ENCODE assay signal across 20 cellular contexts in genomic region chr5:78417026-78417425, GRCh38. TPM values are rescaled to one million over a fixed set of nuclear protein-coding genes. Genes with fewer than 3 reads are reported as not detected.
DNase-seq lines count a peak whose midpoint lies in the region; ATAC-seq and TF ChIP-seq lines count a peak whose summit lies in the region.
"Had no signal": no experiment of that assay in that cellular context is flagged by ENCODE, and none has a peak within 500 bp of the region (broad histone marks: within the 10 kb centered on the region; RNA-seq: fewer than 3 reads in every experiment).

No MANE protein-coding gene starts in this region.

- H3K4me1 Mint-ChIP-seq in HFFc6 (ENCODE audit: low read depth) = peaks cover 26% of the 10 kb centered on the region

- no peaks in the 10 kb centered on the region for H3K27me3 ChIP-seq in adipocyte (replicated peaks; ENCODE audit: control insufficient read depth, insufficient read depth, low read length)
- H3K27me3 ChIP-seq: BE2C, Peyer's patch, SJSA1 had no signal

- H3K9ac ChIP-seq in adipocyte (ENCODE audit: low read length) = no peak overlapping the region

- no peaks in the 10 kb centered on the region for H3K9me3 ChIP-seq in adipocyte (ENCODE audit: control insufficient read depth, low read length)
- H3K9me3 ChIP-seq: BE2C, Caco-2, Peyer's patch, SJSA1 had no signal

- peaks cover 3% of the 10 kb centered on the region for H3K4me1 ChIP-seq in adipocyte (ENCODE audit: control insufficient read depth, insufficient read depth, low read length)
- H3K4me1 ChIP-seq: BE2C, Peyer's patch, SJSA1 had no signal

- no peaks in the 10 kb centered on the region for H3K36me3 Mint-ChIP-seq in HFFc6 (ENCODE audit: low read depth)

- H3K27me3 Mint-ChIP-seq in HFFc6 (ENCODE audit: insufficient read depth) = no peaks in the 10 kb centered on the region
- H3K27me3 Mint-ChIP-seq: CD4-positive, CD25-positive, alpha-beta regulatory T cell; IgD-negative memory B cell had no signal

- no peak for ATAC-seq in GM21619 (IDR thresholded peaks at IDR 0.05; ENCODE audit: unreplicated experiment)

- no peaks in the 10 kb centered on the region for H3K9me3 Mint-ChIP-seq in HFFc6
- H3K9me3 Mint-ChIP-seq: H9, IgD-negative memory B cell had no signal

- H3K4me3 ChIP-seq in adipocyte (ENCODE audit: low read length) (no peak overlapping the region), fibroblast of the aortic adventitia (ENCODE audit: low read depth, low read length) (no peak overlapping the region)
- H3K4me3 ChIP-seq: Peyer's patch, SJSA1 had no signal

- no peak for TF ChIP-seq CTCF in HFFc6 (IDR thresholded peaks at IDR 0.05)
- TF ChIP-seq CTCF in fibroblast of the aortic adventitia (IDR thresholded peaks at IDR 0.05; ENCODE audit: insufficient read depth, low read length) = no peak

- peaks cover 17% of the 10 kb centered on the region for H3K36me3 ChIP-seq in adipocyte (ENCODE audit: control insufficient read depth, insufficient read depth, low read length, severe bottlenecking)
- H3K36me3 ChIP-seq: SJSA1 had no signal

- H3K4me3 Mint-ChIP-seq in HFFc6 = no peak overlapping the region
- H3K4me3 Mint-ChIP-seq: CD4-positive, CD25-positive, alpha-beta regulatory T cell; H9; IgD-negative memory B cell had no signal

- DNase-seq in COLO829 (ENCODE audit: low spot score) = peak; percentile 3
- peak; percentile 4 for DNase-seq in HFFc6
- peak; percentile 44 for DNase-seq in adipocyte (ENCODE audit: low read depth)
- DNase-seq in fibroblast of the aortic adventitia (ENCODE audit: low read depth) = peak; percentile 93
- DNase-seq in germinal center (ENCODE audit: low spot score) = no peak
- DNase-seq in GF-D8 (lab: John Stamatoyannopoulos, UW) = no peak
- DNase-seq in NCI-H1694 (lab: John Stamatoyannopoulos, UW) = no peak
- DNase-seq: BE2C; Caco-2; CD4-positive, CD25-positive, alpha-beta regulatory T cell; EL; H9; NCI-H1105; NCI-H2081 treated with DMSO at 0.1 percent for 48 hours; NCI-H748 treated with DMSO at 0.1 percent for 48 hours; NK-92 treated with Interleukin-12 subunit alpha and Interleukin-12 subunit beta, amount 100 ng/mL, for 24 hours; Peyer's patch had no signal

- no peak overlapping the region for H3K27ac Mint-ChIP-seq in HFFc6
- H3K27ac Mint-ChIP-seq: CD4-positive, CD25-positive, alpha-beta regulatory T cell had no signal

RNA-seq across cellular contexts. Expression of gene SCAMP1, which starts 56.6 kb away (rescaled TPM):
- 10 to 100 TPM; 37.4 to 50.6 (median 44.9) TPM for total RNA-seq in HFFc6 (2021; fragmentation: NEBNext Ultra II Directional; extraction: Animal tissue kit (Norgen Biotek cat#: 25700))
- 29.9 and 56.3 TPM in 2 replicates for total RNA-seq in fibroblast of the aortic adventitia (ENCODE audit: low replicate concordance)

Comparison
In these comparisons a context has a peak if more than half of its experiments do, and no peak if none do; other contexts are left out.
1. DNase-seq: peak in COLO829 (single experiment), HFFc6 (single experiment), adipocyte (single experiment) and fibroblast of the aortic adventitia (single experiment); none in germinal center (single experiment), GF-D8 (single experiment) and NCI-H1694 (single experiment).